1 cellular context compared by ENCODE assay signal in genomic region chr7:105187302-105188169, GRCh38.
TF ChIP-seq lines count a peak whose summit lies in the region.

No MANE protein-coding gene starts in this region.

TF ChIP-seq in IMR-90, 13 proteins besides CTCF, POLR2A, EP300 and RAD21 (continued from another document):
- TF ChIP-seq USF2 (IDR thresholded peaks at IDR 0.05; ENCODE audit: low read depth, low read length) (no peak), NFE2L2 (IDR thresholded peaks at IDR 0.05; ENCODE audit: low read depth, low read length) (no peak), CHD1 (IDR thresholded peaks at IDR 0.05; ENCODE audit: low read depth, low read length) (no peak), RFX5 (IDR thresholded peaks at IDR 0.05; ENCODE audit: low read depth, low read length) (no peak), FOS (IDR thresholded peaks at IDR 0.05; ENCODE audit: low read depth, low read length) (no peak)
TF ChIP-seq in IMR-90: peak in this region for 0.
